In the genomic region with DNA sequence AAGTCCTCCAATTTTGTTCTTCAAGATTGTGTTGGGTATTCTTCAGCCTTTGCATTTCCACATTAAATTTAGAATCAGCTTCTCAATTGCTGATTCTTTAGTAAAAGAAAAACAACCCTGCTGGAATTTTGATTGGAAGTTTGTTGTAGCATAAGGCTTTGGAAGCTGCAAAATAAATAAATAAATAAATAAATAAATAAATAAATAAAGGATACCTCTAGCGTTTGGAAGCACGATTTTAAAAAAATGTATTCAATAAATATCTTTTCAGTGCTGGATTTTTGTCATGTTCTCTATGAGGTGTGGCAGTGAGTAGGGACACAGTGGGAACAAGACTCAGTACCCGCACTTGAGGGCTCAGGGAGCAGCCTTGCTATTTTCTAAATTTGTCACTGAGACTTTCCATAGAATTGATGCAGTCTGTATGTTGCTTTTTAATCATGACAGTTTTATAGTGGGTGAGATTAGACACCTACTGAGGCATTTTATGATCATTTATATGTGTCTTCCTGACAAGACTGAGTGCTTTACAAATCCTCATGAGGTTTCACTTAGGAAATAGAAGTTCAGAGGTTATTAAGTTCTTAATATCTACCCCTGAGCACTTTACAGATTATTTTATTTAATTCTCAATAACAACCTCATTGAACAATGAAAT, we compare ENCODE assay signal across 30 cellular contexts. TPM values are rescaled to one million over a fixed set of nuclear protein-coding genes. Genes with fewer than 3 reads are reported as not detected.
"Had no signal": no experiment of that assay in that cellular context is flagged by ENCODE, and none has a peak within 500 bp of the region (broad histone marks: within the 10 kb centered on the region; RNA-seq: fewer than 3 reads in every experiment).

No MANE protein-coding gene starts in this region.

- DNase-seq: MG63, MM.1S, MV-4-11, NCI-H1048, NCI-H1092, NCI-H1092 treated with DMSO at 0.1 percent for 48 hours, NCI-H1417 treated with DMSO at 0.1 percent for 48 hours, NCI-H1436, NCI-H1436 treated with DMSO at 0.1 percent for 48 hours, NCI-H146, NCI-H1694, NCI-H1694 treated with DMSO at 0.1 percent for 48 hours, NCI-H187, NCI-H187 treated with DMSO at 0.1 percent for 48 hours, NCI-H2081 treated with DMSO at 0.1 percent for 48 hours, NCI-H2171, NCI-H2171 treated with DMSO at 0.1 percent for 48 hours, NCI-H2227 treated with DMSO at 0.1 percent for 48 hours, NCI-H226, NCI-H345, NCI-H446, NCI-H446 treated with DMSO at 0.1 percent for 48 hours, NCI-H510A, NCI-H510A treated with DMSO at 0.1 percent for 48 hours, NCI-H524, NCI-H524 treated with DMSO at 0.1 percent for 48 hours, NCI-H526, NCI-H526 treated with DMSO at 0.1 percent for 48 hours had no signal

- H3K4me3 ChIP-seq: MG63 had no signal

- H3K36me3 ChIP-seq: MG63 had no signal

- H3K9me3 ChIP-seq: MG63 had no signal

RNA-seq across cellular contexts. Expression of a gene that starts 51.4 kb away (rescaled TPM):
- total RNA-seq: MCF 10A, NCI-H460 had no signal
